In the genomic region with DNA sequence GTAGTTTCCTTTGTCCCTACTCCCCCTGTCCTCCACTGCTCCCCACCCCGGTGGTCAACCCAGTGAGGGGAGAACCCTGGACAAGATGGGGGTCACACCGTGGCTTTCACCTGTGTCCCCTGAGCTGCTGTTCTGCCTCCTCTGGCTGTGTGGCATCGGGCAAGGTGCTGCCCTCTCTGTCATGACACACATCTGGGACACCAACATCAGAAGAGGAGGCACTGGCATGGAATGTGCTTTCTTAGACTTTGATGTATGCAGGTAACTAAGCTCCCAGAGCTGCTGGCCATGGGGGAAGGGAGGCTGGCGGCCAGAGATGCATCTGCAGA, we compare ENCODE assay signal across 3 cellular contexts.
TF ChIP-seq lines count a peak whose summit lies in the region.

No MANE protein-coding gene starts in this region.

TF ChIP-seq in HepG2, 621 proteins besides CTCF, POLR2A, EP300 and RAD21:
- TF ChIP-seq, protein P1, sequence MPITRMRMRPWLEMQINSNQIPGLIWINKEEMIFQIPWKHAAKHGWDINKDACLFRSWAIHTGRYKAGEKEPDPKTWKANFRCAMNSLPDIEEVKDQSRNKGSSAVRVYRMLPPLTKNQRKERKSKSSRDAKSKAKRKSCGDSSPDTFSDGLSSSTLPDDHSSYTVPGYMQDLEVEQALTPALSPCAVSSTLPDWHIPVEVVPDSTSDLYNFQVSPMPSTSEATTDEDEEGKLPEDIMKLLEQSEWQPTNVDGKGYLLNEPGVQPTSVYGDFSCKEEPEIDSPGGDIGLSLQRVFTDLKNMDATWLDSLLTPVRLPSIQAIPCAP (CRISPR knock-in tag; IDR thresholded peaks at IDR 0.05; ENCODE audit: low read depth) = no peak
- TF ChIP-seq ZNF768 (CRISPR knock-in tag; IDR thresholded peaks at IDR 0.05) = peak; percentile 77; the same call in 1 of the 2 replicates

TF ChIP-seq in IMR-90, 13 proteins besides CTCF, POLR2A, EP300 and RAD21:
- TF ChIP-seq CEBPB (IDR thresholded peaks at IDR 0.05; ENCODE audit: low read depth, low read length) (no peak), MAZ (IDR thresholded peaks at IDR 0.05; ENCODE audit: borderline replicate concordance, low read depth, low read length) (no peak), MAFK (IDR thresholded peaks at IDR 0.05; ENCODE audit: low read depth, low read length) (no peak), CHD1 (IDR thresholded peaks at IDR 0.05; ENCODE audit: low read depth, low read length) (no peak), RCOR1 (IDR thresholded peaks at IDR 0.05; ENCODE audit: insufficient replicate concordance, low read length) (no peak), BHLHE40 (IDR thresholded peaks at IDR 0.05; ENCODE audit: low read depth, low read length) (no peak), NFE2L2 (IDR thresholded peaks at IDR 0.05; ENCODE audit: low read depth, low read length) (no peak)
- TF ChIP-seq, protein P2, sequence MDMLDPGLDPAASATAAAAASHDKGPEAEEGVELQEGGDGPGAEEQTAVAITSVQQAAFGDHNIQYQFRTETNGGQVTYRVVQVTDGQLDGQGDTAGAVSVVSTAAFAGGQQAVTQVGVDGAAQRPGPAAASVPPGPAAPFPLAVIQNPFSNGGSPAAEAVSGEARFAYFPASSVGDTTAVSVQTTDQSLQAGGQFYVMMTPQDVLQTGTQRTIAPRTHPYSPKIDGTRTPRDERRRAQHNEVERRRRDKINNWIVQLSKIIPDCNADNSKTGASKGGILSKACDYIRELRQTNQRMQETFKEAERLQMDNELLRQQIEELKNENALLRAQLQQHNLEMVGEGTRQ (IDR thresholded peaks at IDR 0.05; ENCODE audit: low read depth, low read length) = no peak
- TF ChIP-seq, protein P3, sequence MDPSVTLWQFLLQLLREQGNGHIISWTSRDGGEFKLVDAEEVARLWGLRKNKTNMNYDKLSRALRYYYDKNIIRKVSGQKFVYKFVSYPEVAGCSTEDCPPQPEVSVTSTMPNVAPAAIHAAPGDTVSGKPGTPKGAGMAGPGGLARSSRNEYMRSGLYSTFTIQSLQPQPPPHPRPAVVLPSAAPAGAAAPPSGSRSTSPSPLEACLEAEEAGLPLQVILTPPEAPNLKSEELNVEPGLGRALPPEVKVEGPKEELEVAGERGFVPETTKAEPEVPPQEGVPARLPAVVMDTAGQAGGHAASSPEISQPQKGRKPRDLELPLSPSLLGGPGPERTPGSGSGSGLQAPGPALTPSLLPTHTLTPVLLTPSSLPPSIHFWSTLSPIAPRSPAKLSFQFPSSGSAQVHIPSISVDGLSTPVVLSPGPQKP (IDR thresholded peaks at IDR 0.05; ENCODE audit: borderline replicate concordance, low read depth, low read length) = no peak

TF ChIP-seq in WTC11, 78 proteins besides CTCF, POLR2A, EP300 and RAD21:
- TF ChIP-seq GTF2I (CRISPR knock-in tag; conservative IDR thresholded peaks at IDR 0.05) = 0 out of 2 replicates have a peak, but pooled peaks have one; percentile 3
- TF ChIP-seq, protein P4, sequence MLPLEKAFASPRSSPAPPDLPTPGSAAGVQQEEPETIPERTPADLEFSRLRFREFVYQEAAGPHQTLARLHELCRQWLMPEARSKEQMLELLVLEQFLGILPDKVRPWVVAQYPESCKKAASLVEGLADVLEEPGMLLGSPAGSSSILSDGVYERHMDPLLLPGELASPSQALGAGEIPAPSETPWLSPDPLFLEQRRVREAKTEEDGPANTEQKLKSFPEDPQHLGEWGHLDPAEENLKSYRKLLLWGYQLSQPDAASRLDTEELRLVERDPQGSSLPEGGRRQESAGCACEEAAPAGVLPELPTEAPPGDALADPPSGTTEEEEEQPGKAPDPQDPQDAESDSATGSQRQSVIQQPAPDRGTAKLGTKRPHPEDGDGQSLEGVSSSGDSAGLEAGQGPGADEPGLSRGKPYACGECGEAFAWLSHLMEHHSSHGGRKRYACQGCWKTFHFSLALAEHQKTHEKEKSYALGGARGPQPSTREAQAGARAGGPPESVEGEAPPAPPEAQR (CRISPR knock-in tag; IDR thresholded peaks at IDR 0.05) = no peak
